12 cellular contexts compared by ENCODE assay signal in genomic region chr5:159174511-159175168, GRCh38. TPM values are rescaled to one million over a fixed set of nuclear protein-coding genes. Genes with fewer than 3 reads are reported as not detected.
DNase-seq lines count a peak whose midpoint lies in the region; ATAC-seq and TF ChIP-seq lines count a peak whose summit lies in the region.
"Had no signal": no experiment of that assay in that cellular context is flagged by ENCODE, and none has a peak within 500 bp of the region (broad histone marks: within the 10 kb centered on the region; RNA-seq: fewer than 3 reads in every experiment).

No MANE protein-coding gene starts in this region.

- no peaks in the 10 kb centered on the region for H4K20me1 ChIP-seq in mammary epithelial cell (ENCODE audit: insufficient read depth, low read length)

- no peaks in the 10 kb centered on the region for H3K9me3 ChIP-seq in mammary epithelial cell (replicated peaks; ENCODE audit: insufficient read depth, low read length)

- ATAC-seq in natural killer cell: no peak
- no peak for ATAC-seq in natural killer cell treated with Interleukin-12 subunit alpha and Interleukin-12 subunit beta and Interleukin-15 and Interleukin-18, amount 100 ng/mL, for 72 hours
- ATAC-seq in GM18873 (IDR thresholded peaks at IDR 0.05; ENCODE audit: low FRiP score, unreplicated experiment): no peak

- no peak overlapping the region for H3K4me2 ChIP-seq in mammary epithelial cell (ENCODE audit: insufficient read depth, low read depth, low read length)

- H3K9me3 Mint-ChIP-seq in natural killer cell: no peaks in the 10 kb centered on the region
- no peaks in the 10 kb centered on the region for H3K9me3 Mint-ChIP-seq in natural killer cell treated with Interleukin-12 subunit alpha and Interleukin-12 subunit beta and Interleukin-15 and Interleukin-18, amount 100 ng/mL, for 72 hours

- peaks cover 59% of the 10 kb centered on the region for H3K79me2 ChIP-seq in mammary epithelial cell (ENCODE audit: insufficient read depth, low read length)

- peaks cover 28% of the 10 kb centered on the region for H3K36me3 ChIP-seq in mammary epithelial cell (ENCODE audit: insufficient read depth, low read length)

- no peak for DNase-seq in natural killer cell
- DNase-seq in natural killer cell treated with Interleukin-12 subunit alpha and Interleukin-12 subunit beta and Interleukin-15 and Interleukin-18, amount 100 ng/mL, for 72 hours (ENCODE audit: low spot score): no peak
- DNase-seq in mammary epithelial cell: peak; percentile 63
- DNase-seq in islet precursor cell: peak; percentile 55
- DNase-seq in NK-92 (lab: John Stamatoyannopoulos, UW; ENCODE audit: unreplicated experiment): no peak
- no peak for DNase-seq in NCI-H2029 treated with DMSO at 0.1 percent for 48 hours (lab: John Stamatoyannopoulos, UW)
- no peak for DNase-seq in NCI-H524 treated with DMSO at 0.1 percent for 48 hours (lab: John Stamatoyannopoulos, UW)
- DNase-seq: activated T-cell treated with anti-CD3 and anti-CD28 coated beads, Interleukin-2, amount 50 U/mL, for 48 hours; cerebellar nuclear complex; NCI-H187; WERI-Rb-1 had no signal

- H3K27me3 Mint-ChIP-seq in natural killer cell (ENCODE audit: low read depth in 2 of 2): no peaks in the 10 kb centered on the region
- no peaks in the 10 kb centered on the region for H3K27me3 Mint-ChIP-seq in natural killer cell treated with Interleukin-12 subunit alpha and Interleukin-12 subunit beta and Interleukin-15 and Interleukin-18, amount 100 ng/mL, for 72 hours

- H3K36me3 Mint-ChIP-seq in natural killer cell: no peaks in the 10 kb centered on the region
- no peaks in the 10 kb centered on the region for H3K36me3 Mint-ChIP-seq in natural killer cell treated with Interleukin-12 subunit alpha and Interleukin-12 subunit beta and Interleukin-15 and Interleukin-18, amount 100 ng/mL, for 72 hours

- no peak overlapping the region for H3K9ac ChIP-seq in mammary epithelial cell (ENCODE audit: insufficient read depth, low read length)

- dilution Hi-C loops in mammary epithelial cell (cut with HindIII; ENCODE audit: low sequenced_read_pairs): no loop called here

- H2AFZ ChIP-seq in mammary epithelial cell (ENCODE audit: low read depth, low read length): no peak overlapping the region

- peak overlapping the region; percentile 43 to 66 for H3K27ac Mint-ChIP-seq in natural killer cell
- peak overlapping the region in 1 of 2 donors; percentile 80 for H3K27ac Mint-ChIP-seq in natural killer cell treated with Interleukin-12 subunit alpha and Interleukin-12 subunit beta and Interleukin-15 and Interleukin-18, amount 100 ng/mL, for 72 hours

- no peak overlapping the region for H3K4me3 Mint-ChIP-seq in natural killer cell
- H3K4me3 Mint-ChIP-seq in natural killer cell treated with Interleukin-12 subunit alpha and Interleukin-12 subunit beta and Interleukin-15 and Interleukin-18, amount 100 ng/mL, for 72 hours: no peak overlapping the region

- peaks cover 23% of the 10 kb centered on the region for H3K4me1 ChIP-seq in mammary epithelial cell (ENCODE audit: insufficient read depth, low read length)

- H3K4me3 ChIP-seq in mammary epithelial cell (replicated peaks in 1 of 3; ENCODE audit: insufficient read depth in 1 of 3, low read depth in 2 of 3, low read length in 3 of 3): no peak overlapping the region

- peak overlapping the region; percentile 71 for H3K27ac ChIP-seq in mammary epithelial cell (ENCODE audit: insufficient read depth, low read depth, low read length)
- H3K27ac ChIP-seq: WERI-Rb-1 had no signal

- intact Hi-C loops in natural killer cell (cut with micrococcal nuclease): no loop called here
- intact Hi-C loops in mammary epithelial cell (cut with micrococcal nuclease): no loop called here

- CTCF ChIA-PET in mammary epithelial cell (lab: Charles Lee; ENCODE audit: low non-redundant PET): no interaction called here

- H3K4me1 Mint-ChIP-seq in natural killer cell: peaks cover 13 to 19% of the 10 kb centered on the region in 2 donors
- peaks cover 22 to 23% of the 10 kb centered on the region in 2 donors for H3K4me1 Mint-ChIP-seq in natural killer cell treated with Interleukin-12 subunit alpha and Interleukin-12 subunit beta and Interleukin-15 and Interleukin-18, amount 100 ng/mL, for 72 hours (ENCODE audit: low read depth in 2 of 2)

- in situ Hi-C loops in mammary epithelial cell (cut with MboI; ENCODE audit: low sequenced_read_pairs in 2 of 2): loop anchor here (10.0 to 25.0 kb wide), 3 partner anchors 88 to 813 kb away; partner anchors contain the start of gene UBLCP1 (in 2 of the 2)

- no peak for TF ChIP-seq CTCF in natural killer cell (IDR thresholded peaks at IDR 0.05)
- no peak for TF ChIP-seq CTCF in mammary epithelial cell (conservative IDR thresholded peaks at IDR 0.05 in 1 of 2, IDR thresholded peaks at IDR 0.05 in 1 of 2; ENCODE audit: extremely low read depth in 1 of 2, insufficient read depth in 1 of 2, low read depth in 1 of 2, low read length in 2 of 2)

- H3K27me3 ChIP-seq in mammary epithelial cell (ENCODE audit: insufficient read depth, low read length): no peaks in the 10 kb centered on the region

- no TSS peak for BruUV-seq in mammary epithelial cell (replicated peaks; lab: Mats Ljungman, UMichigan)

RNA-seq across cellular contexts. Expression of gene RNF145, which starts 34.7 kb away (rescaled TPM):
- total RNA-seq in natural killer cell (10 to 100 TPM; 29.8 to 40.4 (median 38.4) TPM), mammary epithelial cell (10 to 100 TPM; 63.2 to 78.9 TPM)
- 100 to 1,000 TPM in 1 of 2 donors, 10 to 100 TPM in 1; 92.3 to 113 TPM for total RNA-seq in natural killer cell treated with Interleukin-12 subunit alpha and Interleukin-12 subunit beta and Interleukin-15 and Interleukin-18, amount 100 ng/mL, for 72 hours
- polyA plus RNA-seq in mammary epithelial cell: 84.8 TPM
- 152 TPM for polyA minus RNA-seq in mammary epithelial cell

Comparison
In these comparisons a context has a peak if more than half of its experiments do, and no peak if none do; other contexts are left out.
1. DNase-seq: peak in mammary epithelial cell (single experiment) and islet precursor cell (single experiment); none in natural killer cell (single experiment), natural killer cell treated with Interleukin-12 subunit alpha and Interleukin-12 subunit beta and Interleukin-15 and Interleukin-18, amount 100 ng/mL, for 72 hours (single experiment), NK-92 (single experiment), NCI-H2029 treated with DMSO at 0.1 percent for 48 hours (single experiment) and NCI-H524 treated with DMSO at 0.1 percent for 48 hours (single experiment).